1 cellular context compared by ENCODE assay signal in genomic region chr7:17903337-17903736, GRCh38.
TF ChIP-seq lines count a peak whose summit lies in the region.

No MANE protein-coding gene starts in this region.

TF ChIP-seq in HepG2, 621 proteins besides CTCF, POLR2A, EP300 and RAD21 (continued from another document):
- TF ChIP-seq, protein P1, sequence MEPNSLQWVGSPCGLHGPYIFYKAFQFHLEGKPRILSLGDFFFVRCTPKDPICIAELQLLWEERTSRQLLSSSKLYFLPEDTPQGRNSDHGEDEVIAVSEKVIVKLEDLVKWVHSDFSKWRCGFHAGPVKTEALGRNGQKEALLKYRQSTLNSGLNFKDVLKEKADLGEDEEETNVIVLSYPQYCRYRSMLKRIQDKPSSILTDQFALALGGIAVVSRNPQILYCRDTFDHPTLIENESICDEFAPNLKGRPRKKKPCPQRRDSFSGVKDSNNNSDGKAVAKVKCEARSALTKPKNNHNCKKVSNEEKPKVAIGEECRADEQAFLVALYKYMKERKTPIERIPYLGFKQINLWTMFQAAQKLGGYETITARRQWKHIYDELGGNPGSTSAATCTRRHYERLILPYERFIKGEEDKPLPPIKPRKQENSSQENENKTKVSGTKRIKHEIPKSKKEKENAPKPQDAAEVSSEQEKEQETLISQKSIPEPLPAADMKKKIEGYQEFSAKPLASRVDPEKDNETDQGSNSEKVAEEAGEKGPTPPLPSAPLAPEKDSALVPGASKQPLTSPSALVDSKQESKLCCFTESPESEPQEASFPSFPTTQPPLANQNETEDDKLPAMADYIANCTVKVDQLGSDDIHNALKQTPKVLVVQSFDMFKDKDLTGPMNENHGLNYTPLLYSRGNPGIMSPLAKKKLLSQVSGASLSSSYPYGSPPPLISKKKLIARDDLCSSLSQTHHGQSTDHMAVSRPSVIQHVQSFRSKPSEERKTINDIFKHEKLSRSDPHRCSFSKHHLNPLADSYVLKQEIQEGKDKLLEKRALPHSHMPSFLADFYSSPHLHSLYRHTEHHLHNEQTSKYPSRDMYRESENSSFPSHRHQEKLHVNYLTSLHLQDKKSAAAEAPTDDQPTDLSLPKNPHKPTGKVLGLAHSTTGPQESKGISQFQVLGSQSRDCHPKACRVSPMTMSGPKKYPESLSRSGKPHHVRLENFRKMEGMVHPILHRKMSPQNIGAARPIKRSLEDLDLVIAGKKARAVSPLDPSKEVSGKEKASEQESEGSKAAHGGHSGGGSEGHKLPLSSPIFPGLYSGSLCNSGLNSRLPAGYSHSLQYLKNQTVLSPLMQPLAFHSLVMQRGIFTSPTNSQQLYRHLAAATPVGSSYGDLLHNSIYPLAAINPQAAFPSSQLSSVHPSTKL (CRISPR knock-in tag; IDR thresholded peaks at IDR 0.05): peak; percentile 71
- TF ChIP-seq ZNF850 (CRISPR knock-in tag; conservative IDR thresholded peaks at IDR 0.05) (no peak), CEBPG (CRISPR knock-in tag; IDR thresholded peaks at IDR 0.05) (peak; percentile 66)
